Comparison of ENCODE assay signal across 10 cellular contexts in genomic region chr15:82132742-82133141, GRCh38.
DNase-seq lines count a peak whose midpoint lies in the region; ATAC-seq and TF ChIP-seq lines count a peak whose summit lies in the region.
"Had no signal": no experiment of that assay in that cellular context is flagged by ENCODE, and none has a peak within 500 bp of the region (broad histone marks: within the 10 kb centered on the region; RNA-seq: fewer than 3 reads in every experiment).

No MANE protein-coding gene starts in this region.

- H3K4me1 Mint-ChIP-seq in activated T-helper 17 cell treated with anti-CD3 and anti-CD28 coated beads, Interleukin-2, amount 50 U/mL, for 72 hours, result peaks cover 6% of the 10 kb centered on the region

- no peak overlapping the region for H3K4me3 Mint-ChIP-seq in activated T-helper 17 cell treated with anti-CD3 and anti-CD28 coated beads, Interleukin-2, amount 50 U/mL, for 72 hours
- H3K4me3 Mint-ChIP-seq: natural killer cell; stimulated activated naive B cell treated with anti-CD40 and anti-IgM and Interleukin-4, amounts not matched to agents 10 μg/mL and 1 μg/mL and 100 μg/mL, for 72 hours had no signal

- no peaks in the 10 kb centered on the region for H3K27me3 ChIP-seq in upper lobe of right lung

- no peaks in the 10 kb centered on the region for H3K4me1 ChIP-seq in upper lobe of right lung

- no peaks in the 10 kb centered on the region for H3K27me3 Mint-ChIP-seq in activated T-helper 17 cell treated with anti-CD3 and anti-CD28 coated beads, Interleukin-2, amount 50 U/mL, for 72 hours
- H3K27me3 Mint-ChIP-seq: stimulated activated naive B cell treated with anti-CD40 and anti-IgM and Interleukin-4, amounts not matched to agents 10 μg/mL and 1 μg/mL and 100 μg/mL, for 72 hours had no signal

- H3K9me3 ChIP-seq in upper lobe of right lung, result no peaks in the 10 kb centered on the region

- H3K27ac ChIP-seq in upper lobe of right lung, result no peak overlapping the region

- DNase-seq in HPDE6-E6E7 (ENCODE audit: extremely low spot score) (peak; percentile 76), glomerular visceral epithelial cell (ENCODE audit: extremely low spot score) (peak; percentile 85), upper lobe of right lung (no peak), SIG-M5 (lab: John Stamatoyannopoulos, UW) (no peak)
- DNase-seq: natural killer cell; NCI-H1436; stimulated activated naive B cell treated with anti-CD40 and anti-IgM and Interleukin-4, amounts not matched to agents 10 μg/mL and 1 μg/mL and 100 μg/mL, for 72 hours had no signal

- no peak overlapping the region for H3K27ac Mint-ChIP-seq in activated T-helper 17 cell treated with anti-CD3 and anti-CD28 coated beads, Interleukin-2, amount 50 U/mL, for 72 hours
- H3K27ac Mint-ChIP-seq: natural killer cell; stimulated activated naive B cell treated with anti-CD40 and anti-IgM and Interleukin-4, amounts not matched to agents 10 μg/mL and 1 μg/mL and 100 μg/mL, for 72 hours had no signal

- H3K4me3 ChIP-seq in upper lobe of right lung, result no peak overlapping the region

- no peaks in the 10 kb centered on the region for H3K9me3 Mint-ChIP-seq in activated T-helper 17 cell treated with anti-CD3 and anti-CD28 coated beads, Interleukin-2, amount 50 U/mL, for 72 hours
- H3K9me3 Mint-ChIP-seq: natural killer cell; stimulated activated naive B cell treated with anti-CD40 and anti-IgM and Interleukin-4, amounts not matched to agents 10 μg/mL and 1 μg/mL and 100 μg/mL, for 72 hours had no signal

- intact Hi-C loops in upper lobe of right lung (cut with DNase I), result no loop called here

- H3K36me3 Mint-ChIP-seq in activated T-helper 17 cell treated with anti-CD3 and anti-CD28 coated beads, Interleukin-2, amount 50 U/mL, for 72 hours (ENCODE audit: low read depth), result peaks cover 92% of the 10 kb centered on the region

- ATAC-seq in activated T-helper 17 cell treated with anti-CD3 and anti-CD28 coated beads, Interleukin-2, amount 50 U/mL, for 72 hours (replicated peaks), result peak; percentile 37
- ATAC-seq in upper lobe of right lung (peak; percentile 24), GM19397 (IDR thresholded peaks at IDR 0.05; ENCODE audit: unreplicated experiment) (no peak), HG02798 (IDR thresholded peaks at IDR 0.05; ENCODE audit: poor library complexity, unreplicated experiment) (no peak)
- ATAC-seq: natural killer cell; stimulated activated naive B cell treated with anti-CD40 and anti-IgM and Interleukin-4, amounts not matched to agents 10 μg/mL and 1 μg/mL and 100 μg/mL, for 72 hours had no signal

- peaks cover 3% of the 10 kb centered on the region for H3K36me3 ChIP-seq in upper lobe of right lung

- TF ChIP-seq CTCF in upper lobe of right lung (IDR thresholded peaks at IDR 0.05), result no peak

Comparison
In these comparisons a context has a peak if more than half of its experiments do, and no peak if none do; other contexts are left out.
1. DNase-seq: peak in HPDE6-E6E7 (single experiment) and glomerular visceral epithelial cell (single experiment); none in upper lobe of right lung (single experiment) and SIG-M5 (single experiment).
2. ATAC-seq: peak in activated T-helper 17 cell treated with anti-CD3 and anti-CD28 coated beads, Interleukin-2, amount 50 U/mL, for 72 hours (single experiment) and upper lobe of right lung (single experiment); none in GM19397 (single experiment) and HG02798 (single experiment).